ENCODE assay signal across 21 cellular contexts in genomic region chr1:25911162-25911561, GRCh38. TPM values are rescaled to one million over a fixed set of nuclear protein-coding genes. Genes with fewer than 3 reads are reported as not detected.
DNase-seq lines count a peak whose midpoint lies in the region; ATAC-seq, FAIRE-seq and TF ChIP-seq lines count a peak whose summit lies in the region.
"Had no signal": no experiment of that assay in that cellular context is flagged by ENCODE, and none has a peak within 500 bp of the region (broad histone marks: within the 10 kb centered on the region; RNA-seq: fewer than 3 reads in every experiment).

No MANE protein-coding gene starts in this region.

- H3K9me3 Mint-ChIP-seq in activated naive CD8-positive, alpha-beta T cell treated with anti-CD3 and anti-CD28 coated beads for 36 hours = no peaks in the 10 kb centered on the region
- H3K9me3 Mint-ChIP-seq: CD4-positive, CD25-positive, alpha-beta regulatory T cell; CD8-positive, alpha-beta memory T cell had no signal

- no peaks in the 10 kb centered on the region for H3K27me3 ChIP-seq in K562 (ENCODE audit: control insufficient read depth in 2 of 2, insufficient read depth in 2 of 2, low read length in 2 of 2)
- no peaks in the 10 kb centered on the region for H3K27me3 ChIP-seq in foreskin keratinocyte
- H3K27me3 ChIP-seq: BE2C had no signal

- 0 out of 4 replicates have a peak overlapping the region, but pooled peaks of 1 of the 2 experiments have one; percentile 40 for H3K9ac ChIP-seq in K562 (ENCODE audit: insufficient read depth in 1 of 2, low read depth in 2 of 2, low read length in 2 of 2)

- H3K4me1 ChIP-seq in K562 (replicated peaks in 1 of 2; ENCODE audit: control insufficient read depth in 2 of 2, insufficient read depth in 2 of 2, low read length in 2 of 2) (peaks cover 11 to 15% of the 10 kb centered on the region in 2 experiments; a peak in 4 of 5 replicates), foreskin keratinocyte (peaks cover 14% of the 10 kb centered on the region)

- H3K36me3 ChIP-seq in K562 (ENCODE audit: control insufficient read depth, insufficient read depth, low read length) = no peaks in the 10 kb centered on the region
- H3K36me3 ChIP-seq: BE2C, HAP-1 had no signal

- TF ChIP-seq RAD21 in K562 (CRISPR knock-in tag; conservative IDR thresholded peaks at IDR 0.05 in 1 of 2, IDR thresholded peaks at IDR 0.05 in 1 of 2) = no peak

- H3K27ac ChIP-seq in K562 (ENCODE audit: extremely low read depth, low read depth, low read length) (no peak overlapping the region), foreskin keratinocyte (peak overlapping the region; percentile 41)
- H3K27ac ChIP-seq: HL-60 had no signal

- in situ Hi-C loops in K562 (cut with MboI) = no loop called here

- H4K20me1 ChIP-seq in K562 (replicated peaks; ENCODE audit: control insufficient read depth, insufficient read depth, low read length) = no peaks in the 10 kb centered on the region

- no peak overlapping the region for H3K4me3 Mint-ChIP-seq in activated naive CD8-positive, alpha-beta T cell treated with anti-CD3 and anti-CD28 coated beads for 36 hours
- H3K4me3 Mint-ChIP-seq: CD8-positive, alpha-beta memory T cell had no signal

- peak; percentile 33 for DNase-seq in NCI-H226
- DNase-seq in K562 (ENCODE audit: extremely low read depth in 1 of 4, low spot score in 3 of 4) = no peak
- DNase-seq in foreskin keratinocyte = no peak
- DNase-seq in stimulated activated CD8-positive, alpha-beta memory T cell treated with anti-CD3 and anti-CD28 coated beads, Interleukin-4, amount 100 ng/mL, for 48 hours = no peak
- DNase-seq in activated naive CD8-positive, alpha-beta T cell treated with anti-CD3 and anti-CD28 coated beads for 36 hours = no peak
- DNase-seq in midbrain (lab: John Stamatoyannopoulos, UW) = no peak
- DNase-seq: ACHN; BE2C; C1 segment of cervical spinal cord; CD4-positive, CD25-positive, alpha-beta regulatory T cell; CD8-positive, alpha-beta memory T cell; COR-L47; DMS 273 treated with DMSO at 0.1 percent for 48 hours; DMS53; DND-41; EL had no signal

- H3K79me2 ChIP-seq in K562 (ENCODE audit: control insufficient read depth, insufficient read depth, low read length) = no peaks in the 10 kb centered on the region

- BruUV-seq in K562 (replicated peaks; lab: Mats Ljungman, UMichigan) = no TSS peak

- no peaks in the 10 kb centered on the region for H3K9me1 ChIP-seq in K562 (ENCODE audit: control insufficient read depth, insufficient read depth, low read length)

- no peak overlapping the region for H3K4me2 ChIP-seq in K562 (ENCODE audit: insufficient read depth, low read length)

- no peaks in the 10 kb centered on the region for H3K27me3 Mint-ChIP-seq in activated naive CD8-positive, alpha-beta T cell treated with anti-CD3 and anti-CD28 coated beads for 36 hours
- H3K27me3 Mint-ChIP-seq: CD4-positive, CD25-positive, alpha-beta regulatory T cell; CD8-positive, alpha-beta memory T cell had no signal

- no peaks in the 10 kb centered on the region for H3K9me3 ChIP-seq in K562 (replicated peaks; ENCODE audit: control insufficient read depth, insufficient read depth, low read depth, low read length)
- H3K9me3 ChIP-seq: BE2C, HAP-1 had no signal

- no peak overlapping the region for H3K27ac Mint-ChIP-seq in activated naive CD8-positive, alpha-beta T cell treated with anti-CD3 and anti-CD28 coated beads for 36 hours
- H3K27ac Mint-ChIP-seq: CD4-positive, CD25-positive, alpha-beta regulatory T cell; CD8-positive, alpha-beta memory T cell had no signal

- POLR2A ChIA-PET in K562 (lab: Yijun Ruan, JAX) = interaction anchor here (0.6 to 2.3 kb wide), 4 partner anchors 10 to 152 kb away, joined by 3 to 7 read pairs (median 4); no protein-coding TSS in a partner anchor

- intact Hi-C loops in K562 (cut with micrococcal nuclease) = no loop called here

- H3K36me3 Mint-ChIP-seq in activated naive CD8-positive, alpha-beta T cell treated with anti-CD3 and anti-CD28 coated beads for 36 hours = no peaks in the 10 kb centered on the region
- H3K36me3 Mint-ChIP-seq: CD4-positive, CD25-positive, alpha-beta regulatory T cell had no signal

- ATAC-seq in K562 (no peak), foreskin keratinocyte (no peak), GM19351 (IDR thresholded peaks at IDR 0.05; ENCODE audit: unreplicated experiment) (no peak)
- ATAC-seq: GM12878 had no signal

- peak overlapping the region; percentile 36; the same call in 1 of the 2 replicates for H2AFZ ChIP-seq in K562 (ENCODE audit: low read depth, low read length)

- no peak for TF ChIP-seq POLR2A in K562 (conservative IDR thresholded peaks at IDR 0.05)

- TF ChIP-seq EP300 in K562 (IDR thresholded peaks at IDR 0.05; ENCODE audit: low read length) = no peak

- FAIRE-seq in K562 (lab: Jason Lieb, UNC) = no peak
- FAIRE-seq: A204.1, GM12878 had no signal

- H3K4me1 Mint-ChIP-seq in activated naive CD8-positive, alpha-beta T cell treated with anti-CD3 and anti-CD28 coated beads for 36 hours = peaks cover 5% of the 10 kb centered on the region

- no peak overlapping the region for H3K4me3 ChIP-seq in K562
- H3K4me3 ChIP-seq: GM12878, HAP-1 had no signal

- CTCF ChIA-PET in K562 (lab: Yijun Ruan, JAX; ENCODE audit: low intra/inter-chr PET ratio) = no interaction called here

- TF ChIP-seq CTCF in K562 (IDR thresholded peaks at IDR 0.05 in 2 of 3, conservative IDR thresholded peaks at IDR 0.05 in 1 of 3; ENCODE audit: insufficient read depth in 2 of 3, low read depth in 1 of 3, low read length in 3 of 3) = no peak
- no peak for TF ChIP-seq CTCF in foreskin keratinocyte (conservative IDR thresholded peaks at IDR 0.05)

RNA-seq across cellular contexts. Expression of gene STMN1, which starts 4.9 kb away (rescaled TPM):
- total RNA-seq in K562 (2011; cell fraction: chromatin; rRNA removed; ENCODE audit: low replicate concordance) = 79.1 and 202 TPM in 2 replicates
- total RNA-seq in K562 (2011; cell fraction: nucleolus; rRNA removed) = 64.9 and 72.4 TPM in 2 replicates
- 144 and 204 TPM in 2 replicates for total RNA-seq in K562 (2011; cell fraction: nucleoplasm; rRNA removed)
- 717 and 838 TPM in 2 replicates for total RNA-seq in K562 (2014; rRNA removed)
- 432 and 614 TPM in 2 replicates for total RNA-seq in K562 (2014; rRNA removed; fragmentation: Illumina TruSeq; extraction: Trizol)
- 534 and 557 TPM in 2 replicates for total RNA-seq in K562 (2015; rRNA removed; fragmentation: Illumina TruSeq; extraction: Trizol)
- total RNA-seq in K562 (2021) = 595 and 622 TPM in 2 replicates
- 269 and 330 TPM in 2 replicates for polyA plus RNA-seq in K562 (2011; rRNA removed)
- polyA plus RNA-seq in K562 (2011; cell fraction: cytosol; rRNA removed) = 40.0 and 111 TPM in 2 replicates
- polyA plus RNA-seq in K562 (2011; cell fraction: nucleus; rRNA removed) = 108 and 181 TPM in 2 replicates
- polyA plus RNA-seq in K562 (2012) = 743 and 1,035 TPM in 2 replicates
- polyA plus RNA-seq in K562 (2014; fragmentation: Illumina TruSeq; extraction: Trizol) = 1,051 and 1,453 TPM in 2 replicates
- polyA plus RNA-seq in K562 (2014; fragmentation: Nextera tagmentation; extraction: Ambion mirVana) = 1,000 to 10,000 TPM; 2,090 to 2,153 TPM
- polyA plus RNA-seq in K562 (2014; rRNA removed) = 481 and 592 TPM in 2 replicates
- 67.2 and 95.3 TPM in 2 replicates for polyA minus RNA-seq in K562 (2011; rRNA and poly(A)+ RNA removed)
- polyA minus RNA-seq in K562 (2011; cell fraction: cytosol; rRNA and poly(A)+ RNA removed) = 80.8 and 100 TPM in 2 replicates
- 35.7 and 84.1 TPM in 2 replicates for polyA minus RNA-seq in K562 (2011; cell fraction: nucleus; rRNA and poly(A)+ RNA removed)
- 313 and 372 TPM in 2 replicates for total RNA-seq in foreskin keratinocyte
- 515 and 581 TPM in 2 replicates for polyA plus RNA-seq in foreskin keratinocyte
- 100 to 1,000 TPM; 501 to 504 TPM for total RNA-seq in activated naive CD8-positive, alpha-beta T cell treated with anti-CD3 and anti-CD28 coated beads for 36 hours

RNA-seq across cellular contexts. Expression of gene PAQR7, which starts 35.7 kb away (rescaled TPM):
- 9.3 and 18.9 TPM in 2 replicates for total RNA-seq in K562 (2011; cell fraction: chromatin; rRNA removed; ENCODE audit: low replicate concordance)
- total RNA-seq in K562 (2011; cell fraction: nucleolus; rRNA removed) = 15.7 and 18.8 TPM in 2 replicates
- 13.9 and 16.4 TPM in 2 replicates for total RNA-seq in K562 (2011; cell fraction: nucleoplasm; rRNA removed)
- 2.4 and 3.3 TPM in 2 replicates for total RNA-seq in K562 (2014; rRNA removed)
- total RNA-seq in K562 (2014; rRNA removed; fragmentation: Illumina TruSeq; extraction: Trizol) = 2.0 and 2.4 TPM in 2 replicates
- total RNA-seq in K562 (2015; rRNA removed; fragmentation: Illumina TruSeq; extraction: Trizol) = 2.5 and 2.6 TPM in 2 replicates
- 4.0 and 4.4 TPM in 2 replicates for total RNA-seq in K562 (2021)
- 5.2 and 5.4 TPM in 2 replicates for polyA plus RNA-seq in K562 (2011; rRNA removed)
- 8.8 and 14.1 TPM in 2 replicates for polyA plus RNA-seq in K562 (2011; cell fraction: cytosol; rRNA removed)
- 5.8 and 7.4 TPM in 2 replicates for polyA plus RNA-seq in K562 (2011; cell fraction: nucleus; rRNA removed)
- polyA plus RNA-seq in K562 (2012) = 4.5 and 6.9 TPM in 2 replicates
- polyA plus RNA-seq in K562 (2014; fragmentation: Illumina TruSeq; extraction: Trizol) = 2.9 and 3.3 TPM in 2 replicates
- polyA plus RNA-seq in K562 (2014; fragmentation: Nextera tagmentation; extraction: Ambion mirVana) = 1 to 10 TPM; 1.1 to 1.2 TPM
- 2.7 and 3.0 TPM in 2 replicates for polyA plus RNA-seq in K562 (2014; rRNA removed)
- polyA minus RNA-seq in K562 (2011; rRNA and poly(A)+ RNA removed) = 5.5 and 8.5 TPM in 2 replicates
- 7.4 and 8.5 TPM in 2 replicates for polyA minus RNA-seq in K562 (2011; cell fraction: cytosol; rRNA and poly(A)+ RNA removed)
- 2.0 and 2.4 TPM in 2 replicates for polyA minus RNA-seq in K562 (2011; cell fraction: nucleus; rRNA and poly(A)+ RNA removed)
- 13.9 and 14.6 TPM in 2 replicates for total RNA-seq in foreskin keratinocyte
- polyA plus RNA-seq in foreskin keratinocyte = 12.1 and 12.2 TPM in 2 replicates
- 1 to 10 TPM; 8.6 to 9.2 TPM for total RNA-seq in activated naive CD8-positive, alpha-beta T cell treated with anti-CD3 and anti-CD28 coated beads for 36 hours

RNA-seq across cellular contexts. Expression of gene AUNIP, which starts 51.9 kb away (rescaled TPM):
- 50.6 and 72.2 TPM in 2 replicates for total RNA-seq in K562 (2011; cell fraction: chromatin; rRNA removed; ENCODE audit: low replicate concordance)
- total RNA-seq in K562 (2011; cell fraction: nucleolus; rRNA removed) = 35.2 and 36.8 TPM in 2 replicates
- 48.3 and 56.9 TPM in 2 replicates for total RNA-seq in K562 (2011; cell fraction: nucleoplasm; rRNA removed)
- total RNA-seq in K562 (2014; rRNA removed) (46.4 and 51.4 TPM in 2 replicates), K562 (2014; rRNA removed; fragmentation: Illumina TruSeq; extraction: Trizol) (47.1 and 55.0 TPM in 2 replicates), K562 (2015; rRNA removed; fragmentation: Illumina TruSeq; extraction: Trizol) (40.5 and 41.4 TPM in 2 replicates), K562 (2021) (30.9 and 31.7 TPM in 2 replicates), foreskin keratinocyte (11.5 and 13.8 TPM in 2 replicates)
- polyA plus RNA-seq in K562 (2011; rRNA removed) (45.0 and 48.8 TPM in 2 replicates), K562 (2014; fragmentation: Illumina TruSeq; extraction: Trizol) (48.8 and 50.0 TPM in 2 replicates), K562 (2014; fragmentation: Nextera tagmentation; extraction: Ambion mirVana) (10 to 100 TPM; 12.1 to 15.2 TPM), K562 (2014; rRNA removed) (52.3 and 53.8 TPM in 2 replicates), foreskin keratinocyte (8.1 and 9.7 TPM in 2 replicates)
- polyA plus RNA-seq in K562 (2011; cell fraction: cytosol; rRNA removed) = 26.1 and 34.8 TPM in 2 replicates
- polyA plus RNA-seq in K562 (2011; cell fraction: nucleus; rRNA removed) = 23.2 and 23.3 TPM in 2 replicates
- 18.8 and 21.2 TPM in 2 replicates for polyA plus RNA-seq in K562 (2012)
- 37.1 and 45.0 TPM in 2 replicates for polyA minus RNA-seq in K562 (2011; rRNA and poly(A)+ RNA removed)
- 10.0 and 14.8 TPM in 2 replicates for polyA minus RNA-seq in K562 (2011; cell fraction: cytosol; rRNA and poly(A)+ RNA removed)
- 18.4 and 30.3 TPM in 2 replicates for polyA minus RNA-seq in K562 (2011; cell fraction: nucleus; rRNA and poly(A)+ RNA removed)
- 10 to 100 TPM; 12.1 to 15.1 TPM for total RNA-seq in activated naive CD8-positive, alpha-beta T cell treated with anti-CD3 and anti-CD28 coated beads for 36 hours
- total RNA-seq: CD4-positive, CD25-positive, alpha-beta regulatory T cell had no signal
- polyA plus RNA-seq: CD8-positive, alpha-beta memory T cell had no signal
